16 cellular contexts compared by ENCODE assay signal in the genomic region with DNA sequence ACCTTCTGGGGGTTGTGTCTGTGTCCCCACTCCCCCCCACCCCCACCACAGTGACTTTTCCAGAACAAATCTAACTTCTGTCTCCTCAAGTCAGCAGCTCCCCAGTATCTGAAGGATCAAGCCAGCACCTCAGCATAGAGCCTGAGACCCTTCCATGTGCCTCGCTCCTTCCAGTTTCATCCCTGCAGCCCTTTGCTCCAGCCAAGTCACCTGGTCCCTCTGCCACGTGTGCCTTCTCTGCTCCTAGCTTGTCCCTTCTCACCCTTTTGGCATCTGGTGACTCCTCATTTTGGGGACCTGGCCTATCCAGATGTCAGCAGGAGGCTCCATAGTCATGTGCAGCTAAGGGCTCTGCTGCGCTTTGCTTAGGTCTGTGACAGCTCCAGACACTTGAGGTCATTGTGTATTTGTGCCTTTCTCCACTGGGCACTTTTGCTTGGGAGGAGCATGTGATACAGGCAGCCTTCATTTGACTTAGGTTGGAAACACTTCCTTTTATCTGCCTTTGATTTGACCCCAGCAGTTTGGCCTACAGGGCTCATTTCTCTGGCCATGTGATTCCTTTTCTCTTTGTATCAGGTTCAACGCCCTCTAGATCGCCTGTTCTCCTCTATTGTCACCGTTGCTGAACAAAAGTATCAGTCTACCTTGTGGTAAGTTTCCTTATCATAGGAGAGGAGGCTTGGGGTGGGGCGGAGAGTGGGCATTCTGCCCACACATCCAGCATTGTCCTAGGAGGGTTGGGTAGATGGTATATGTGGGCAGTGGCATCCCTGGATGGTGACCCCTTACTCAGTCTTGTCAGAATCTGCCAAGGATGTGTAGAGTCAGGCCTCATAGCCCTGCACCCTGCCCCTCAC. TPM values are rescaled to one million over a fixed set of nuclear protein-coding genes. Genes with fewer than 3 reads are reported as not detected.
DNase-seq lines count a peak whose midpoint lies in the region; ATAC-seq and TF ChIP-seq lines count a peak whose summit lies in the region.
"Had no signal": no experiment of that assay in that cellular context is flagged by ENCODE, and none has a peak within 500 bp of the region (broad histone marks: within the 10 kb centered on the region; RNA-seq: fewer than 3 reads in every experiment).

No MANE protein-coding gene starts in this region.

- intact Hi-C loops in activated CD4-positive, alpha-beta T cell treated with anti-CD3 and anti-CD28 coated beads, Interleukin-2, amount 10 ng/mL, durations not matched to agents 24 days and 14 days (cut with micrococcal nuclease), result loop anchor here (2.0 kb wide), 1 partner anchor 13 kb away; no protein-coding TSS in a partner anchor

- 62% methylated on average over 7 of the region's 7 CpGs for WGBS in liver

- peak; percentile 59 for DNase-seq in activated CD4-positive, alpha-beta T cell treated with anti-CD3 and anti-CD28 coated beads, Interleukin-2, amount 10 ng/mL, durations not matched to agents 24 days and 14 days
- DNase-seq in activated CD4-positive, alpha-beta T cell treated with anti-CD3 and anti-CD28 coated beads for 4 hours, result no peak
- DNase-seq in T-helper 17 cell (no peak), dermis blood vessel endothelial cell (no peak)
- DNase-seq in stimulated activated naive CD8-positive, alpha-beta T cell treated with anti-CD3 and anti-CD28 coated beads, Interleukin-15, amount 100 ng/mL, for 72 hours, result no peak
- DNase-seq: effector CD4-positive, alpha-beta T cell; foreskin fibroblast; HFFc6; NCI-H1105 treated with DMSO at 0.1 percent for 48 hours; NCI-H524 treated with DMSO at 0.1 percent for 48 hours; sigmoid colon; trophoblast cell had no signal

- no peak overlapping the region for H3K4me3 Mint-ChIP-seq in activated CD4-positive, alpha-beta T cell treated with anti-CD3 and anti-CD28 coated beads, Interleukin-2, amount 10 ng/mL, durations not matched to agents 24 days and 14 days
- peak overlapping the region; percentile 15 for H3K4me3 Mint-ChIP-seq in T-helper 17 cell
- H3K4me3 Mint-ChIP-seq in stimulated activated naive CD8-positive, alpha-beta T cell treated with anti-CD3 and anti-CD28 coated beads, Interleukin-15, amount 100 ng/mL, for 72 hours, result peak overlapping the region; percentile 24 to 79
- H3K4me3 Mint-ChIP-seq: HFFc6 had no signal

- no peaks in the 10 kb centered on the region for H3K27me3 Mint-ChIP-seq in activated CD4-positive, alpha-beta T cell treated with anti-CD3 and anti-CD28 coated beads, Interleukin-2, amount 10 ng/mL, durations not matched to agents 24 days and 14 days
- no peaks in the 10 kb centered on the region for H3K27me3 Mint-ChIP-seq in T-helper 17 cell
- no peaks in the 10 kb centered on the region for H3K27me3 Mint-ChIP-seq in stimulated activated naive CD8-positive, alpha-beta T cell treated with anti-CD3 and anti-CD28 coated beads, Interleukin-15, amount 100 ng/mL, for 72 hours

- H3K27me3 ChIP-seq in liver (ENCODE audit: control insufficient read depth in 4 of 4, insufficient read depth in 4 of 4, low read length in 3 of 4), result no peaks in the 10 kb centered on the region
- H3K27me3 ChIP-seq: sigmoid colon had no signal

- no peak for TF ChIP-seq RAD21 in liver (IDR thresholded peaks at IDR 0.05)

- ATAC-seq in T-helper 17 cell, result no peak
- no peak for ATAC-seq in stimulated activated naive CD8-positive, alpha-beta T cell treated with anti-CD3 and anti-CD28 coated beads, Interleukin-15, amount 100 ng/mL, for 72 hours
- no peak for ATAC-seq in GM19452 (IDR thresholded peaks at IDR 0.05; ENCODE audit: unreplicated experiment)
- ATAC-seq in HG02884 (IDR thresholded peaks at IDR 0.05; ENCODE audit: unreplicated experiment), result no peak
- ATAC-seq: A549 had no signal

- H3K4me1 ChIP-seq in liver (ENCODE audit: control insufficient read depth in 4 of 4, insufficient read depth in 4 of 4, low read length in 3 of 4), result peaks cover 34 to 64% (median 53%) of the 10 kb centered on the region in 4 donors

- no peak for TF ChIP-seq CTCF in liver (IDR thresholded peaks at IDR 0.05; ENCODE audit: low read depth, low read length, missing input control)

- peak overlapping the region; percentile 83 to 96 for H3K27ac ChIP-seq in liver (ENCODE audit: low read depth in 1 of 2, low read length in 2 of 2)
- H3K27ac ChIP-seq: A549 had no signal

- H3K4me3 ChIP-seq in liver (ENCODE audit: low read depth in 1 of 3, low read length in 3 of 3), result no peak overlapping the region
- H3K4me3 ChIP-seq: A549, sigmoid colon had no signal

- peak overlapping the region; percentile 97 for H3K27ac Mint-ChIP-seq in activated CD4-positive, alpha-beta T cell treated with anti-CD3 and anti-CD28 coated beads, Interleukin-2, amount 10 ng/mL, durations not matched to agents 24 days and 14 days
- H3K27ac Mint-ChIP-seq in T-helper 17 cell, result peak overlapping the region; percentile 90
- H3K27ac Mint-ChIP-seq in stimulated activated naive CD8-positive, alpha-beta T cell treated with anti-CD3 and anti-CD28 coated beads, Interleukin-15, amount 100 ng/mL, for 72 hours, result peak overlapping the region; percentile 87 to 91
- H3K27ac Mint-ChIP-seq: HFFc6 had no signal

- peaks cover 6% of the 10 kb centered on the region for H3K9me3 Mint-ChIP-seq in activated CD4-positive, alpha-beta T cell treated with anti-CD3 and anti-CD28 coated beads, Interleukin-2, amount 10 ng/mL, durations not matched to agents 24 days and 14 days
- H3K9me3 Mint-ChIP-seq in stimulated activated naive CD8-positive, alpha-beta T cell treated with anti-CD3 and anti-CD28 coated beads, Interleukin-15, amount 100 ng/mL, for 72 hours, result no peaks in the 10 kb centered on the region
- H3K9me3 Mint-ChIP-seq: HFFc6 had no signal

- H3K9me3 ChIP-seq in T-helper 17 cell (ENCODE audit: control insufficient read depth, low read length, poor library complexity, severe bottlenecking) (no peaks in the 10 kb centered on the region), liver (ENCODE audit: control insufficient read depth in 4 of 4, low read length in 3 of 4) (no peaks in the 10 kb centered on the region)
- H3K9me3 ChIP-seq: A549, sigmoid colon had no signal

- peaks cover 64% of the 10 kb centered on the region for H3K36me3 Mint-ChIP-seq in activated CD4-positive, alpha-beta T cell treated with anti-CD3 and anti-CD28 coated beads, Interleukin-2, amount 10 ng/mL, durations not matched to agents 24 days and 14 days (ENCODE audit: low read depth)
- peaks cover 2% of the 10 kb centered on the region for H3K36me3 Mint-ChIP-seq in T-helper 17 cell (ENCODE audit: low read depth)

- H3K4me1 Mint-ChIP-seq in activated CD4-positive, alpha-beta T cell treated with anti-CD3 and anti-CD28 coated beads, Interleukin-2, amount 10 ng/mL, durations not matched to agents 24 days and 14 days, result peaks cover 84% of the 10 kb centered on the region
- H3K4me1 Mint-ChIP-seq in T-helper 17 cell, result peaks cover 69% of the 10 kb centered on the region
- H3K4me1 Mint-ChIP-seq in stimulated activated naive CD8-positive, alpha-beta T cell treated with anti-CD3 and anti-CD28 coated beads, Interleukin-15, amount 100 ng/mL, for 72 hours, result peaks cover 90% of the 10 kb centered on the region

- H3K36me3 ChIP-seq in liver (ENCODE audit: control insufficient read depth in 4 of 4, insufficient read depth in 3 of 4, low read depth in 1 of 4, low read length in 3 of 4), result peaks cover 0 to 10% (median 4%) of the 10 kb centered on the region in 4 donors

- no peak overlapping the region for H3K9ac ChIP-seq in liver (ENCODE audit: low read depth in 1 of 2, low read length in 2 of 2)

TF ChIP-seq in liver, 16 proteins besides CTCF, POLR2A, EP300 and RAD21 (continues in another document):
- TF ChIP-seq SP1 (IDR thresholded peaks at IDR 0.05) (peak; percentile 44), EGR1 (IDR thresholded peaks at IDR 0.05; ENCODE audit: low read depth in 2 of 2) (no peak), JUND (IDR thresholded peaks at IDR 0.05) (no peak)
- TF ChIP-seq, protein P1, sequence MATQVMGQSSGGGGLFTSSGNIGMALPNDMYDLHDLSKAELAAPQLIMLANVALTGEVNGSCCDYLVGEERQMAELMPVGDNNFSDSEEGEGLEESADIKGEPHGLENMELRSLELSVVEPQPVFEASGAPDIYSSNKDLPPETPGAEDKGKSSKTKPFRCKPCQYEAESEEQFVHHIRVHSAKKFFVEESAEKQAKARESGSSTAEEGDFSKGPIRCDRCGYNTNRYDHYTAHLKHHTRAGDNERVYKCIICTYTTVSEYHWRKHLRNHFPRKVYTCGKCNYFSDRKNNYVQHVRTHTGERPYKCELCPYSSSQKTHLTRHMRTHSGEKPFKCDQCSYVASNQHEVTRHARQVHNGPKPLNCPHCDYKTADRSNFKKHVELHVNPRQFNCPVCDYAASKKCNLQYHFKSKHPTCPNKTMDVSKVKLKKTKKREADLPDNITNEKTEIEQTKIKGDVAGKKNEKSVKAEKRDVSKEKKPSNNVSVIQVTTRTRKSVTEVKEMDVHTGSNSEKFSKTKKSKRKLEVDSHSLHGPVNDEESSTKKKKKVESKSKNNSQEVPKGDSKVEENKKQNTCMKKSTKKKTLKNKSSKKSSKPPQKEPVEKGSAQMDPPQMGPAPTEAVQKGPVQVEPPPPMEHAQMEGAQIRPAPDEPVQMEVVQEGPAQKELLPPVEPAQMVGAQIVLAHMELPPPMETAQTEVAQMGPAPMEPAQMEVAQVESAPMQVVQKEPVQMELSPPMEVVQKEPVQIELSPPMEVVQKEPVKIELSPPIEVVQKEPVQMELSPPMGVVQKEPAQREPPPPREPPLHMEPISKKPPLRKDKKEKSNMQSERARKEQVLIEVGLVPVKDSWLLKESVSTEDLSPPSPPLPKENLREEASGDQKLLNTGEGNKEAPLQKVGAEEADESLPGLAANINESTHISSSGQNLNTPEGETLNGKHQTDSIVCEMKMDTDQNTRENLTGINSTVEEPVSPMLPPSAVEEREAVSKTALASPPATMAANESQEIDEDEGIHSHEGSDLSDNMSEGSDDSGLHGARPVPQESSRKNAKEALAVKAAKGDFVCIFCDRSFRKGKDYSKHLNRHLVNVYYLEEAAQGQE (IDR thresholded peaks at IDR 0.05), result no peak

RNA-seq across cellular contexts. Expression of a gene that starts 7.1 kb away (rescaled TPM):
- total RNA-seq in activated CD4-positive, alpha-beta T cell treated with anti-CD3 and anti-CD28 coated beads, Interleukin-2, amount 10 ng/mL, durations not matched to agents 24 days and 14 days, result 143 and 146 TPM in 2 replicates
- 100 to 1,000 TPM in 1 of 2 donors, 10 to 100 TPM in 1; 94.5 to 101 TPM for total RNA-seq in T-helper 17 cell
- 10 to 100 TPM; 20.9 to 21.2 TPM for total RNA-seq in liver
- 10 to 100 TPM in 1 of 2 donors, 1 to 10 TPM in 1; 9.7 to 12.6 TPM for polyA plus RNA-seq in liver
- 14.1 and 31.6 TPM in 2 replicates for total RNA-seq in dermis blood vessel endothelial cell

RNA-seq across cellular contexts. Expression of a gene that starts 55.0 kb away (rescaled TPM):
- 35.3 and 42.6 TPM in 2 replicates for total RNA-seq in activated CD4-positive, alpha-beta T cell treated with anti-CD3 and anti-CD28 coated beads, Interleukin-2, amount 10 ng/mL, durations not matched to agents 24 days and 14 days
- 10 to 100 TPM; 12.0 to 12.3 TPM for total RNA-seq in T-helper 17 cell
- total RNA-seq in liver, result 10 to 100 TPM in 1 of 2 donors, 1 to 10 TPM in 1; 7.2 to 10.7 TPM
- 1 to 10 TPM; 6.9 to 8.6 TPM for polyA plus RNA-seq in liver
- 26.4 and 34.9 TPM in 2 replicates for total RNA-seq in dermis blood vessel endothelial cell

RNA-seq across cellular contexts. Expression of a gene that starts 55.1 kb away (rescaled TPM):
- total RNA-seq in activated CD4-positive, alpha-beta T cell treated with anti-CD3 and anti-CD28 coated beads, Interleukin-2, amount 10 ng/mL, durations not matched to agents 24 days and 14 days, result 23.9 and 26.1 TPM in 2 replicates
- total RNA-seq in T-helper 17 cell (10 to 100 TPM; 13.2 to 14.8 TPM), liver (1 to 10 TPM; 7.6 to 8.4 TPM), dermis blood vessel endothelial cell (15.1 and 19.5 TPM in 2 replicates)
- 10 to 100 TPM in 1 of 2 donors, 1 to 10 TPM in 1; 8.4 to 11.6 TPM for polyA plus RNA-seq in liver
